1 cellular context compared by ENCODE assay signal in genomic region chr13:43122706-43123268, GRCh38.
TF ChIP-seq lines count a peak whose summit lies in the region.

No MANE protein-coding gene starts in this region.

TF ChIP-seq in GM23338, 12 proteins besides CTCF, POLR2A, EP300 and RAD21 (continued from another document):
- no peak for TF ChIP-seq ZNF462 (CRISPR knock-in tag; IDR thresholded peaks at IDR 0.05)
- TF ChIP-seq STAT1 (IDR thresholded peaks at IDR 0.05; ENCODE audit: unreplicated experiment): no peak
- no peak for TF ChIP-seq EZH2phosphoT487 (IDR thresholded peaks at IDR 0.05; ENCODE audit: unreplicated experiment)
- TF ChIP-seq REST (IDR thresholded peaks at IDR 0.05; ENCODE audit: unreplicated experiment): no peak
